Comparison of ENCODE assay signal across 1 cellular context in genomic region chr1:62213075-62213914, GRCh38.
TF ChIP-seq lines count a peak whose summit lies in the region.

No MANE protein-coding gene starts in this region.

TF ChIP-seq in GM23338, 12 proteins besides CTCF, POLR2A, EP300 and RAD21 (continued from another document):
- TF ChIP-seq ZNF462 (CRISPR knock-in tag; IDR thresholded peaks at IDR 0.05) (peak; percentile 67), ZNF114 (CRISPR knock-in tag; IDR thresholded peaks at IDR 0.05) (no peak), ZNF331 (CRISPR knock-in tag; IDR thresholded peaks at IDR 0.05; ENCODE audit: low read depth) (no peak), EZH2phosphoT487 (IDR thresholded peaks at IDR 0.05; ENCODE audit: unreplicated experiment) (no peak), STAT1 (IDR thresholded peaks at IDR 0.05; ENCODE audit: unreplicated experiment) (peak; percentile 54), ETS1 (IDR thresholded peaks at IDR 0.05) (no peak), NANOG (IDR thresholded peaks at IDR 0.05; ENCODE audit: borderline replicate concordance) (peak; percentile 19; the same call in 1 of the 2 replicates), JUNB (IDR thresholded peaks at IDR 0.05; ENCODE audit: unreplicated experiment) (no peak)
